27 cellular contexts compared by ENCODE assay signal in genomic region chr11:30987819-30988218, GRCh38.
"Had no signal": no experiment of that assay in that cellular context is flagged by ENCODE, and none has a peak within 500 bp of the region (broad histone marks: within the 10 kb centered on the region; RNA-seq: fewer than 3 reads in every experiment).

No MANE protein-coding gene starts in this region.

- H3K27me3 ChIP-seq: esophagus squamous epithelium, foreskin keratinocyte, heart left ventricle, left lung had no signal

- H3K36me3 ChIP-seq: esophagus squamous epithelium, gastroesophageal sphincter, heart left ventricle, left lung, lower lobe of right lung had no signal

- DNase-seq: dermis blood vessel endothelial cell; effector CD8-positive, alpha-beta T cell; effector memory CD8-positive, alpha-beta T cell; endodermal cell; erythroblast; esophagus squamous epithelium; foreskin keratinocyte; heart left ventricle; hypothalamus; immature natural killer cell; islet precursor cell; kidney; kidney glomerular epithelial cell; left colon; left lung; left ventricle myocardium superior; lower lobe of right lung; mesenchymal stem cell; midbrain; naive thymus-derived CD4-positive, alpha-beta T cell had no signal

- H3K4me3 ChIP-seq: coronary artery, esophagus squamous epithelium, gastroesophageal sphincter, heart left ventricle, left lung, lower lobe of right lung had no signal

- FAIRE-seq: colon, endometrium, frontal cortex, kidney had no signal

- ATAC-seq: effector memory CD8-positive, alpha-beta T cell; esophagus mucosa; foreskin keratinocyte; gastroesophageal sphincter; heart left ventricle; left colon; left lung; left ventricle myocardium superior; lower lobe of right lung; naive thymus-derived CD4-positive, alpha-beta T cell had no signal

- H3K9me3 ChIP-seq: esophagus squamous epithelium, gastroesophageal sphincter, heart left ventricle, left lung, lower lobe of right lung had no signal

- H3K27ac ChIP-seq: coronary artery, epithelial cell of prostate, esophagus squamous epithelium, foreskin keratinocyte, gastroesophageal sphincter, heart left ventricle, left lung, lower lobe of right lung had no signal

- H3K4me1 ChIP-seq: esophagus squamous epithelium, foreskin keratinocyte, gastroesophageal sphincter, heart left ventricle, left lung, lower lobe of right lung had no signal
